ENCODE assay signal across 8 cellular contexts in the genomic region with DNA sequence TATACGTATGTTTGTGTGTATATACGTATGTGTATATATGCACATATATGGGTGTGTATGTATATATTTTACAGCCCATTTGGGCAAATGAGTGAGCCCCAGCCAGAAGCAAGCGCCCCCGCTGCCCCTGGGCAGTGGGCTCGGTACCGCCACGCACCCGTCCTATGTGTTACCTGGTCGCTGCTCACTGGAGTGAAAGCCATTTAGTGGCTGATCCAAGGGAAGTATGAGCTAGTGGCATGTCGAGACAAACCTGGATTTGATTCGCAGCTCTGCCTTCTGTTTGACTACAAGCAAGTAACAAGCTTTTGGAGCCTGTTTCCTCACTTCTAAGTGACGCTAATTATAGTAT. TPM values are rescaled to one million over a fixed set of nuclear protein-coding genes. Genes with fewer than 3 reads are reported as not detected.
DNase-seq lines count a peak whose midpoint lies in the region; ATAC-seq and TF ChIP-seq lines count a peak whose summit lies in the region.

No MANE protein-coding gene starts in this region.

- H3K27ac ChIP-seq in C4-2B, result peak overlapping the region; percentile 46
- H3K27ac ChIP-seq in IMR-90 (ENCODE audit: insufficient read depth, low read length), result peak overlapping the region; percentile 82
- peak overlapping the region in 58 of 59 donors; percentile 3 to 96 (median 86) for H3K27ac ChIP-seq in dorsolateral prefrontal cortex

- peak overlapping the region; percentile 79 for H3K14ac ChIP-seq in IMR-90 (replicated peaks; ENCODE audit: low read depth, low read length)

- peak overlapping the region; percentile 56 for H2BK120ac ChIP-seq in IMR-90 (ENCODE audit: low read depth, low read length)

- H4K5ac ChIP-seq in IMR-90 (ENCODE audit: low read depth, low read length), result peak overlapping the region; percentile 32

- 60% methylated on average over 2 of the region's 12 CpGs; no CpG with 5 or more reads in 1 of the 2 experiments for WGBS in IMR-90 (ENCODE audit: extremely low coverage in 2 of 2, insufficient read length in 1 of 2), 2 experiments

- POLR2A ChIA-PET in IMR-90 (lab: Charles Lee; ENCODE audit: unreplicated experiment), result no interaction called here

- 0 out of 2 replicates have a peak overlapping the region, but pooled peaks have one; percentile 87 for H2AK5ac ChIP-seq in IMR-90 (ENCODE audit: low read depth, low read length)

- H4K20me1 ChIP-seq in IMR-90 (ENCODE audit: insufficient read depth, low read length), result no peaks in the 10 kb centered on the region

- peaks cover 71% of the 10 kb centered on the region for H3K27me3 Mint-ChIP-seq in nephron progenitor cell (ENCODE audit: low read depth, poor library complexity)

- H2AFZ ChIP-seq in IMR-90 (replicated peaks; ENCODE audit: low read length, poor library complexity), result peak overlapping the region; percentile 95

- dilution Hi-C loops in IMR-90 (cut with HindIII; ENCODE audit: low sequenced_read_pairs, unreplicated experiment), result no loop called here

- H3K27me3 ChIP-seq in IMR-90 (ENCODE audit: control insufficient read depth, insufficient read depth, low read length), result no peaks in the 10 kb centered on the region
- H3K27me3 ChIP-seq in dorsolateral prefrontal cortex, result no peaks in the 10 kb centered on the region

- peaks cover 40% of the 10 kb centered on the region for H3K9me3 Mint-ChIP-seq in nephron progenitor cell

- H2AK9ac ChIP-seq in IMR-90 (replicated peaks; ENCODE audit: low read depth, low read length, poor library complexity), result peak overlapping the region; percentile 60

- peaks cover 11% of the 10 kb centered on the region for H3K4me1 Mint-ChIP-seq in nephron progenitor cell

- peaks cover 8% of the 10 kb centered on the region for H3K9me1 ChIP-seq in IMR-90 (ENCODE audit: insufficient read depth, low read length)

- peak overlapping the region; percentile 71 for H2BK20ac ChIP-seq in IMR-90 (ENCODE audit: low read depth, low read length)

- DNase-seq in IMR-90, result no peak
- DNase-seq in dorsolateral prefrontal cortex, result peak in 2 of 10 donors; percentile 7 to 29
- DNase-seq in nephron progenitor cell, result no peak
- no peak for DNase-seq in A172 (ENCODE audit: low spot score)
- DNase-seq in DMS153 (lab: John Stamatoyannopoulos, UW), result no peak
- no peak for DNase-seq in dedifferentiated amniotic fluid mesenchymal stem cell (ENCODE audit: extremely low spot score)

- no TSS peak for BruUV-seq in IMR-90 (replicated peaks; lab: Mats Ljungman, UMichigan)

- H3K18ac ChIP-seq in IMR-90 (ENCODE audit: low read depth, low read length), result peak overlapping the region; percentile 76

- H3K36me3 Mint-ChIP-seq in nephron progenitor cell (ENCODE audit: low read depth), result peaks cover 25% of the 10 kb centered on the region

- in situ Hi-C loops in IMR-90 (cut with MboI; ENCODE audit: low sequenced_read_pairs), result no loop called here

- peak overlapping the region; percentile 74; the same call in 1 of the 2 replicates for H3K23ac ChIP-seq in IMR-90 (ENCODE audit: low read depth, low read length)

- no peaks in the 10 kb centered on the region for H3K9me3 ChIP-seq in IMR-90 (ENCODE audit: control insufficient read depth, insufficient read depth, low read length)

- H3K4me1 ChIP-seq in IMR-90 (ENCODE audit: control insufficient read depth, insufficient read depth, low read length), result peaks cover 9% of the 10 kb centered on the region

- no peak for TF ChIP-seq CTCF in C4-2B (conservative IDR thresholded peaks at IDR 0.05)
- no peak for TF ChIP-seq CTCF in IMR-90 (conservative IDR thresholded peaks at IDR 0.05; ENCODE audit: low read depth, low read length)
- TF ChIP-seq CTCF in dorsolateral prefrontal cortex (IDR thresholded peaks at IDR 0.05 in 54 of 56, conservative IDR thresholded peaks at IDR 0.05 in 2 of 56; ENCODE audit: low read depth in 1 of 56, partially characterized antibody in 56 of 56), result no peak
- TF ChIP-seq CTCF in nephron progenitor cell (IDR thresholded peaks at IDR 0.05), result no peak

- intact Hi-C loops in IMR-90 (cut with micrococcal nuclease), result loop anchor here (2.0 kb wide), 1 partner anchor 35 kb away; the partner anchor contains the start of gene JAK1
- intact Hi-C loops in dorsolateral prefrontal cortex (cut with DNase I), result loop anchor here (2.0 to 5.0 kb wide), 3 partner anchors 35 to 65 kb away; partner anchors contain the start of gene JAK1 (in 1 of the 2)

- peak overlapping the region; percentile 72 for H3K4me3 Mint-ChIP-seq in nephron progenitor cell

- peak overlapping the region; percentile 68 for H3K4ac ChIP-seq in IMR-90 (ENCODE audit: low read depth, low read length)

- TF ChIP-seq POLR2A in IMR-90 (IDR thresholded peaks at IDR 0.05; ENCODE audit: low read depth, low read length), result no peak

- peak overlapping the region; percentile 58 for H3K4me3 ChIP-seq in IMR-90 (ENCODE audit: insufficient read depth, low read depth, low read length)
- H3K4me3 ChIP-seq in dorsolateral prefrontal cortex, result peak overlapping the region; percentile 54 to 81 (median 67)

- H3K4me2 ChIP-seq in IMR-90 (ENCODE audit: low read depth, low read length), result peak overlapping the region; percentile 79

- peak overlapping the region; percentile 90 for H4K91ac ChIP-seq in IMR-90 (ENCODE audit: insufficient read depth, low read depth, low read length)

- H2BK5ac ChIP-seq in IMR-90 (ENCODE audit: low read depth, low read length, poor library complexity, severe bottlenecking), result peak overlapping the region; percentile 58

- peak overlapping the region; percentile 36 for H3K9ac ChIP-seq in IMR-90 (ENCODE audit: low read depth, low read length)

- ATAC-seq in IMR-90 (ENCODE audit: low read depth) (no peak; the same call in 1 of the 2 replicates), GM18909 (IDR thresholded peaks at IDR 0.05; ENCODE audit: poor library complexity, unreplicated experiment) (no peak)

- H4K8ac ChIP-seq in IMR-90 (ENCODE audit: low read depth in 2 of 2, low read length in 2 of 2), result peak overlapping the region; percentile 63 to 97

- H2BK15ac ChIP-seq in IMR-90 (ENCODE audit: low read depth, low read length), result 0 out of 3 replicates have a peak overlapping the region, but pooled peaks have one; percentile 35

- no peak for TF ChIP-seq RAD21 in IMR-90 (IDR thresholded peaks at IDR 0.05; ENCODE audit: low read length)

- CTCF ChIA-PET in IMR-90 (lab: Yijun Ruan, JAX), result interaction anchor here (0.7 kb wide), 1 partner anchor 14 kb away, joined by 3 read pairs; no protein-coding TSS in a partner anchor

- H3K36me3 ChIP-seq in IMR-90 (ENCODE audit: control insufficient read depth, insufficient read depth, low read length), result no peaks in the 10 kb centered on the region

- H3K56ac ChIP-seq in IMR-90 (ENCODE audit: extremely low read depth, insufficient read depth, low read length), result peak overlapping the region; percentile 19; the same call in 1 of the 2 replicates

- no peak overlapping the region for H3K27ac Mint-ChIP-seq in nephron progenitor cell

- peaks cover 0 to 6% of the 10 kb centered on the region in 2 experiments; a peak in 1 of 4 replicates for H3K79me1 ChIP-seq in IMR-90 (ENCODE audit: low read depth in 1 of 2, low read length in 2 of 2)

TF ChIP-seq in IMR-90, 13 proteins besides CTCF, POLR2A, EP300 and RAD21:
- no peak for TF ChIP-seq CEBPB (IDR thresholded peaks at IDR 0.05; ENCODE audit: low read depth, low read length)
- no peak for TF ChIP-seq BHLHE40 (IDR thresholded peaks at IDR 0.05; ENCODE audit: low read depth, low read length)
- no peak for TF ChIP-seq MXI1 (IDR thresholded peaks at IDR 0.05; ENCODE audit: borderline replicate concordance, low read depth, low read length)
- no peak for TF ChIP-seq SMC3 (IDR thresholded peaks at IDR 0.05; ENCODE audit: low read depth, low read length)
- no peak for TF ChIP-seq CHD1 (IDR thresholded peaks at IDR 0.05; ENCODE audit: low read depth, low read length)
- TF ChIP-seq RCOR1 (IDR thresholded peaks at IDR 0.05; ENCODE audit: insufficient replicate concordance, low read length), result no peak
- no peak for TF ChIP-seq USF2 (IDR thresholded peaks at IDR 0.05; ENCODE audit: low read depth, low read length)
- no peak for TF ChIP-seq NFE2L2 (IDR thresholded peaks at IDR 0.05; ENCODE audit: low read depth, low read length)

RNA-seq across cellular contexts. Expression of gene JAK1, which starts 35.8 kb away (rescaled TPM):
- total RNA-seq in IMR-90 (2012; rRNA removed) (101 and 103 TPM in 2 replicates), dorsolateral prefrontal cortex (100 to 1,000 TPM in 5 of 120 experiments, 10 to 100 TPM in 115; 57.7 to 112 (median 83.0) TPM)
- polyA plus RNA-seq in IMR-90 (2012; rRNA removed), result 61.6 and 76.9 TPM in 2 replicates
- polyA plus RNA-seq in IMR-90 (2012; cell fraction: cytosol; rRNA removed), result 27.1 and 56.2 TPM in 2 replicates
- polyA plus RNA-seq in IMR-90 (2012; cell fraction: nucleus; rRNA removed; ENCODE audit: low replicate concordance), result 24.6 and 68.2 TPM in 2 replicates
- total RNA-seq in A172 (2014; rRNA removed; shearing (Covaris generic)), result 61.4 and 70.5 TPM in 2 replicates
